ENCODE assay signal across 1 cellular context in genomic region chr13:30617315-30618185, GRCh38.
A peak's percentile ranks its signal among the peaks of the same experiment; 100 is the strongest.
TF ChIP-seq lines count a peak whose summit lies in the region.

Gene USPL1 (plus strand): TSS chr13:30617920. CDS start chr13:30621141, 3,221 bp downstream.

TF ChIP-seq in K562, 482 proteins besides CTCF, POLR2A, EP300 and RAD21 (continued from another document and continues in another):
- no peak; the same call in 1 of the 2 replicates for TF ChIP-seq MBD2 (IDR thresholded peaks at IDR 0.05; ENCODE audit: borderline replicate concordance, low read depth)
- TF ChIP-seq SMC3 (conservative IDR thresholded peaks at IDR 0.05; ENCODE audit: insufficient read depth, low read depth, low read length) = no peak
- TF ChIP-seq TCF7 (IDR thresholded peaks at IDR 0.05; ENCODE audit: borderline replicate concordance) = no peak
- peak; percentile 95 for TF ChIP-seq ZEB2 (IDR thresholded peaks at IDR 0.05)
- TF ChIP-seq XRCC5 (IDR thresholded peaks at IDR 0.05; ENCODE audit: low read depth, low read length) = peak; percentile 95
- TF ChIP-seq ZNF175 (CRISPR knock-in tag; IDR thresholded peaks at IDR 0.05; ENCODE audit: low read depth) = 0 out of 2 replicates have a peak, but pooled peaks have one; percentile 30
- peak; percentile 98 for TF ChIP-seq LCOR (CRISPR knock-in tag; IDR thresholded peaks at IDR 0.05)
- peak; percentile 94 for TF ChIP-seq KLF13 (tag; IDR thresholded peaks at IDR 0.05; ENCODE audit: borderline replicate concordance, low read depth)
- no peak for TF ChIP-seq NFE2L1 (tag; IDR thresholded peaks at IDR 0.05; ENCODE audit: borderline replicate concordance, low read depth)
- TF ChIP-seq CBFA2T2 (conservative IDR thresholded peaks at IDR 0.05) = no peak
- TF ChIP-seq USF2 (CRISPR knock-in tag; IDR thresholded peaks at IDR 0.05) = no peak
- no peak for TF ChIP-seq TFAM (CRISPR knock-in tag; conservative IDR thresholded peaks at IDR 0.05)
- TF ChIP-seq POLR2G (IDR thresholded peaks at IDR 0.05; ENCODE audit: low read depth, low read length) = peak; percentile 97
- no peak for TF ChIP-seq MED1 (CRISPR knock-in tag; IDR thresholded peaks at IDR 0.05; ENCODE audit: borderline replicate concordance)
- TF ChIP-seq ZBTB5 (IDR thresholded peaks at IDR 0.05) = no peak
- TF ChIP-seq MECOM (CRISPR knock-in tag; IDR thresholded peaks at IDR 0.05) = no peak
- TF ChIP-seq ZKSCAN3 (CRISPR knock-in tag; IDR thresholded peaks at IDR 0.05) = no peak
- no peak for TF ChIP-seq NFATC3 (IDR thresholded peaks at IDR 0.05)
- peak; percentile 73 for TF ChIP-seq SIN3B (IDR thresholded peaks at IDR 0.05; ENCODE audit: low read depth)
- peak; percentile 60; the same call in 1 of the 2 replicates for TF ChIP-seq HNRNPL (IDR thresholded peaks at IDR 0.05; ENCODE audit: low read depth, low read length)
- peak; percentile 63 for TF ChIP-seq HDAC2 (IDR thresholded peaks at IDR 0.05)
- no peak for TF ChIP-seq PTTG1 (tag; IDR thresholded peaks at IDR 0.05; ENCODE audit: low read depth)
- peak; percentile 55 for TF ChIP-seq ATF1 (CRISPR knock-in tag; IDR thresholded peaks at IDR 0.05)
- peak; percentile 96 for TF ChIP-seq ATF1 (tag; IDR thresholded peaks at IDR 0.05)
- TF ChIP-seq CHD1 (IDR thresholded peaks at IDR 0.05; ENCODE audit: low read length) = no peak
- no peak for TF ChIP-seq FUS (optimal IDR thresholded peaks at IDR 0.05; ENCODE audit: low read depth, low read length)
- TF ChIP-seq MEIS2 (IDR thresholded peaks at IDR 0.05; ENCODE audit: partially characterized antibody) = no peak
- peak; percentile 86 for TF ChIP-seq ATF7 (IDR thresholded peaks at IDR 0.05)
- no peak for TF ChIP-seq RBM14 (IDR thresholded peaks at IDR 0.05; ENCODE audit: borderline replicate concordance, insufficient read depth, low read depth, low read length)
- peak; percentile 42; the same call in 1 of the 2 replicates for TF ChIP-seq CBFB (CRISPR knock-in tag; IDR thresholded peaks at IDR 0.05)
- TF ChIP-seq EZH2 (IDR thresholded peaks at IDR 0.05; ENCODE audit: borderline replicate concordance, low read depth, low read length) = no peak
- TF ChIP-seq YBX1 (IDR thresholded peaks at IDR 0.05) = no peak
- peak; percentile 66 for TF ChIP-seq ATF3 (IDR thresholded peaks at IDR 0.05)
- 0 out of 2 replicates have a peak, but pooled peaks have one; percentile 43 for TF ChIP-seq ATF3 (CRISPR knock-in tag; conservative IDR thresholded peaks at IDR 0.05)
- TF ChIP-seq, protein P1, sequence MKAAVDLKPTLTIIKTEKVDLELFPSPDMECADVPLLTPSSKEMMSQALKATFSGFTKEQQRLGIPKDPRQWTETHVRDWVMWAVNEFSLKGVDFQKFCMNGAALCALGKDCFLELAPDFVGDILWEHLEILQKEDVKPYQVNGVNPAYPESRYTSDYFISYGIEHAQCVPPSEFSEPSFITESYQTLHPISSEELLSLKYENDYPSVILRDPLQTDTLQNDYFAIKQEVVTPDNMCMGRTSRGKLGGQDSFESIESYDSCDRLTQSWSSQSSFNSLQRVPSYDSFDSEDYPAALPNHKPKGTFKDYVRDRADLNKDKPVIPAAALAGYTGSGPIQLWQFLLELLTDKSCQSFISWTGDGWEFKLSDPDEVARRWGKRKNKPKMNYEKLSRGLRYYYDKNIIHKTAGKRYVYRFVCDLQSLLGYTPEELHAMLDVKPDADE (conservative IDR thresholded peaks at IDR 0.05; ENCODE audit: control insufficient read depth, low read depth, low read length) = peak; percentile 47; the same call in 1 of the 2 replicates
- TF ChIP-seq, protein P2, sequence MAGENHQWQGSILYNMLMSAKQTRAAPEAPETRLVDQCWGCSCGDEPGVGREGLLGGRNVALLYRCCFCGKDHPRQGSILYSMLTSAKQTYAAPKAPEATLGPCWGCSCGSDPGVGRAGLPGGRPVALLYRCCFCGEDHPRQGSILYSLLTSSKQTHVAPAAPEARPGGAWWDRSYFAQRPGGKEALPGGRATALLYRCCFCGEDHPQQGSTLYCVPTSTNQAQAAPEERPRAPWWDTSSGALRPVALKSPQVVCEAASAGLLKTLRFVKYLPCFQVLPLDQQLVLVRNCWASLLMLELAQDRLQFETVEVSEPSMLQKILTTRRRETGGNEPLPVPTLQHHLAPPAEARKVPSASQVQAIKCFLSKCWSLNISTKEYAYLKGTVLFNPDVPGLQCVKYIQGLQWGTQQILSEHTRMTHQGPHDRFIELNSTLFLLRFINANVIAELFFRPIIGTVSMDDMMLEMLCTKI (IDR thresholded peaks at IDR 0.05; ENCODE audit: partially characterized antibody) = no peak
- TF ChIP-seq, protein P3, sequence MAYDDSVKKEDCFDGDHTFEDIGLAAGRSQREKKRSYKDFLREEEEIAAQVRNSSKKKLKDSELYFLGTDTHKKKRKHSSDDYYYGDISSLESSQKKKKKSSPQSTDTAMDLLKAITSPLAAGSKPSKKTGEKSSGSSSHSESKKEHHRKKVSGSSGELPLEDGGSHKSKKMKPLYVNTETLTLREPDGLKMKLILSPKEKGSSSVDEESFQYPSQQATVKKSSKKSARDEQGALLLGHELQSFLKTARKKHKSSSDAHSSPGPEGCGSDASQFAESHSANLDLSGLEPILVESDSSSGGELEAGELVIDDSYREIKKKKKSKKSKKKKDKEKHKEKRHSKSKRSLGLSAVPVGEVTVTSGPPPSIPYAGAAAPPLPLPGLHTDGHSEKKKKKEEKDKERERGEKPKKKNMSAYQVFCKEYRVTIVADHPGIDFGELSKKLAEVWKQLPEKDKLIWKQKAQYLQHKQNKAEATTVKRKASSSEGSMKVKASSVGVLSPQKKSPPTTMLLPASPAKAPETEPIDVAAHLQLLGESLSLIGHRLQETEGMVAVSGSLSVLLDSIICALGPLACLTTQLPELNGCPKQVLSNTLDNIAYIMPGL (CRISPR knock-in tag; IDR thresholded peaks at IDR 0.05) = no peak; the same call in 1 of the 2 replicates
- TF ChIP-seq TRIM25 (IDR thresholded peaks at IDR 0.05; ENCODE audit: borderline replicate concordance) = no peak
- TF ChIP-seq NR2C1 (IDR thresholded peaks at IDR 0.05) = peak; percentile 84
- peak; percentile 92 for TF ChIP-seq NR2C1 (tag; IDR thresholded peaks at IDR 0.05)
- TF ChIP-seq, protein P4, sequence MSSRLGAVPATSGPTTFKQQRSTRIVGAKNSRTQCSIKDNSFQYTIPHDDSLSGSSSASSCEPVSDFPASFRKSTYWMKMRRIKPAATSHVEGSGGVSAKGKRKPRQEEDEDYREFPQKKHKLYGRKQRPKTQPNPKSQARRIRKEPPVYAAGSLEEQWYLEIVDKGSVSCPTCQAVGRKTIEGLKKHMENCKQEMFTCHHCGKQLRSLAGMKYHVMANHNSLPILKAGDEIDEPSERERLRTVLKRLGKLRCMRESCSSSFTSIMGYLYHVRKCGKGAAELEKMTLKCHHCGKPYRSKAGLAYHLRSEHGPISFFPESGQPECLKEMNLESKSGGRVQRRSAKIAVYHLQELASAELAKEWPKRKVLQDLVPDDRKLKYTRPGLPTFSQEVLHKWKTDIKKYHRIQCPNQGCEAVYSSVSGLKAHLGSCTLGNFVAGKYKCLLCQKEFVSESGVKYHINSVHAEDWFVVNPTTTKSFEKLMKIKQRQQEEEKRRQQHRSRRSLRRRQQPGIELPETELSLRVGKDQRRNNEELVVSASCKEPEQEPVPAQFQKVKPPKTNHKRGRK (tag; IDR thresholded peaks at IDR 0.05) = no peak
- peak; percentile 78 for TF ChIP-seq CCNT2 (IDR thresholded peaks at IDR 0.05; ENCODE audit: borderline replicate concordance, extremely low read depth, insufficient read length, low read depth, low read length)
- peak in 1 of 2 experiments; percentile 41; a peak in 1 of 4 replicates for TF ChIP-seq KDM1A (IDR thresholded peaks at IDR 0.05)
- TF ChIP-seq ZFP30 (CRISPR knock-in tag; IDR thresholded peaks at IDR 0.05; ENCODE audit: borderline replicate concordance) = no peak
- TF ChIP-seq HMG20A (CRISPR knock-in tag; conservative IDR thresholded peaks at IDR 0.05) = no peak
- TF ChIP-seq ZNF830 (CRISPR knock-in tag; IDR thresholded peaks at IDR 0.05) = 0 out of 2 replicates have a peak, but pooled peaks have one; percentile 17
- TF ChIP-seq ZFX (CRISPR knock-in tag; IDR thresholded peaks at IDR 0.05) = peak; percentile 80
- TF ChIP-seq, protein P5, sequence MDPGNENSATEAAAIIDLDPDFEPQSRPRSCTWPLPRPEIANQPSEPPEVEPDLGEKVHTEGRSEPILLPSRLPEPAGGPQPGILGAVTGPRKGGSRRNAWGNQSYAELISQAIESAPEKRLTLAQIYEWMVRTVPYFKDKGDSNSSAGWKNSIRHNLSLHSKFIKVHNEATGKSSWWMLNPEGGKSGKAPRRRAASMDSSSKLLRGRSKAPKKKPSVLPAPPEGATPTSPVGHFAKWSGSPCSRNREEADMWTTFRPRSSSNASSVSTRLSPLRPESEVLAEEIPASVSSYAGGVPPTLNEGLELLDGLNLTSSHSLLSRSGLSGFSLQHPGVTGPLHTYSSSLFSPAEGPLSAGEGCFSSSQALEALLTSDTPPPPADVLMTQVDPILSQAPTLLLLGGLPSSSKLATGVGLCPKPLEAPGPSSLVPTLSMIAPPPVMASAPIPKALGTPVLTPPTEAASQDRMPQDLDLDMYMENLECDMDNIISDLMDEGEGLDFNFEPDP (CRISPR knock-in tag; IDR thresholded peaks at IDR 0.05) = no peak
- TF ChIP-seq HMGN3 (IDR thresholded peaks at IDR 0.05; ENCODE audit: borderline replicate concordance, extremely low read depth, insufficient read length, low read depth, low read length) = peak; percentile 85
- TF ChIP-seq RBBP5 (IDR thresholded peaks at IDR 0.05; ENCODE audit: borderline replicate concordance, insufficient read depth, low read length, poor library complexity, severe bottlenecking) = peak; percentile 80
- peak; percentile 64 for TF ChIP-seq ZNF589 (CRISPR knock-in tag; IDR thresholded peaks at IDR 0.05; ENCODE audit: low read depth)
- TF ChIP-seq ZNF778 (CRISPR knock-in tag; IDR thresholded peaks at IDR 0.05) = no peak
- peak; percentile 80 for TF ChIP-seq AFF4 (CRISPR knock-in tag; IDR thresholded peaks at IDR 0.05)
